Comparison of ENCODE assay signal across 23 cellular contexts in the genomic region with DNA sequence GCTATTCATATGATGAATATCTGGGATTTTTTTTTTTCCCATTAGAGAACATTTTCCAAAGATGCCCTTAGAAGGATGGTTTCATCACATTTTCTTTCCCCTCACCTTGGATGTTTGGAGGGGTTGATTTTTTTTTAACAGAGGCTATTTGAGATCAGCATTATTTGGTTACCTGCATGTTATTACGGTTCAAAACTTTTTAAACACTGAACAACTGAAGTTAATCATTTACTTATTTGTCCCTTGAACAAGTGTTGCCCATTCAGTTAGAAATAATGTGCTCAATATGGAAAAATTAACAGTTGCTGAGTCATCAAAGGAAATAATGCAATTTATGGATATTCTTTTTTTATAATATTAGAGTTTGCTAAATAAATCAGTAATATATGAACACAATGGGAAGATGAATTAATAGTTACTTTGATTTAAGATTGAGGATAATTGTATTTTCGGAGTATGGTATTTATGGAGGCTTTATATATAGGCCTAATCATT. TPM values are rescaled to one million over a fixed set of nuclear protein-coding genes. Genes with fewer than 3 reads are reported as not detected.
"Had no signal": no experiment of that assay in that cellular context is flagged by ENCODE, and none has a peak within 500 bp of the region (broad histone marks: within the 10 kb centered on the region; RNA-seq: fewer than 3 reads in every experiment).

No MANE protein-coding gene starts in this region.

- DNase-seq: activated B cell treated with CpG ODN at 0.5 μM for 24 hours; activated CD4-positive, alpha-beta T cell treated with anti-CD3 and anti-CD28 coated beads for 48 hours; activated CD4-positive, alpha-beta T cell treated with anti-CD3 and anti-CD28 coated beads, Interleukin-2, amount 50 U/mL, for 1 hour; activated CD4-positive, alpha-beta T cell treated with anti-CD3 and anti-CD28 coated beads, Interleukin-2, amount 50 U/mL, for 48 hours; activated CD8-positive, alpha-beta memory T cell treated with anti-CD3 and anti-CD28 coated beads for 24 hours; activated CD8-positive, alpha-beta T cell treated with anti-CD3 and anti-CD28 coated beads for 36 hours; activated effector memory CD4-positive, alpha-beta T cell treated with Interleukin-2 at 50 U/mL for 16 hours; activated gamma-delta T cell treated with Interleukin-2 at 50 U/mL for 16 hours; activated naive CD4-positive, alpha-beta T cell treated with anti-CD3 and anti-CD28 coated beads, Interleukin-2, amount 50 U/mL, for 16 hours; activated naive CD4-positive, alpha-beta T cell treated with Interleukin-2 at 50 U/mL for 16 hours; activated T-cell treated with anti-CD3 and anti-CD28 coated beads, Interleukin-2, amount 50 U/mL, for 4 hours; amniotic stem cell; anterior cingulate cortex; brain microvascular endothelial cell; dorsolateral prefrontal cortex; effector memory CD4-positive, alpha-beta T cell; endodermal cell; erythroblast; foreskin fibroblast; head of caudate nucleus; hippocampal formation; WERI-Rb-1 had no signal

RNA-seq across cellular contexts. Expression of a gene that starts 26.7 kb away (rescaled TPM):
- total RNA-seq: activated B cell treated with CpG ODN at 0.5 μM for 24 hours; activated CD8-positive, alpha-beta T cell treated with anti-CD3 and anti-CD28 coated beads for 36 hours; activated T-cell treated with anti-CD3 and anti-CD28 coated beads, Interleukin-2, amount 50 U/mL, for 4 hours; activated T-helper 17 cell treated with anti-CD3 and anti-CD28 coated beads, Interleukin-2, amount 50 U/mL, for 72 hours had no signal
